In the genomic region with DNA sequence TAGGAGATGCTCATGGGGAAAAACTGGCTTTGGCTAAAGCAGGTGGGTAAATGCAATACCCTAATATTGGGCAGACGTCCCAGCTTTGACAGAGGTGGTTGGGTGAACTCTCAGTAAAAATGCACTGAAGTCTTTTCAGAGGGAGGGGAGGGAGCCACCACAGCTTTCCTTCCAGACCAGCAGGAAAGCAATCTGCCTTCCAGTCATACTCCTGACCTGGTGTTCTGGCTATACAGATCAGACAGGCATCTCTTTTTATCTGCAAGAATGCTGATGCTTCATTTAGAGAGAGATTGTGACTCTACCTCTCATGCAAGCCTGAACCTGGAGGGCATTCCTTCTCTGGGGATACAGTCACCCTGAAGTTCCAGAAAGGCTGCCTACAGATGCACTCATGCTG, we compare ENCODE assay signal across 31 cellular contexts.
"Had no signal": no experiment of that assay in that cellular context is flagged by ENCODE, and none has a peak within 500 bp of the region (broad histone marks: within the 10 kb centered on the region; RNA-seq: fewer than 3 reads in every experiment).

No MANE protein-coding gene starts in this region.

- FAIRE-seq: astrocyte had no signal

- DNase-seq: activated effector memory CD4-positive, alpha-beta T cell treated with anti-CD3 and anti-CD28 coated beads, Interleukin-2, amount 50 U/mL, for 16 hours; activated effector memory CD4-positive, alpha-beta T cell treated with Interleukin-2 at 50 U/mL for 16 hours; activated gamma-delta T cell; activated gamma-delta T cell treated with Interleukin-2 at 50 U/mL for 16 hours; activated naive CD4-positive, alpha-beta T cell; activated naive CD4-positive, alpha-beta T cell treated with anti-CD3 and anti-CD28 coated beads for 36 hours; activated naive CD4-positive, alpha-beta T cell treated with anti-CD3 and anti-CD28 coated beads, Interleukin-2, amount 10 ng/mL, durations not matched to agents 7 days and 5 days; activated naive CD4-positive, alpha-beta T cell treated with anti-CD3 and anti-CD28 coated beads, Interleukin-2, amount 50 U/mL, for 16 hours; activated naive CD4-positive, alpha-beta T cell treated with Interleukin-2 at 50 U/mL for 16 hours; activated naive CD8-positive, alpha-beta T cell treated with anti-CD3 and anti-CD28 coated beads for 36 hours; activated naive CD8-positive, alpha-beta T cell treated with anti-CD3 and anti-CD28 coated beads, Interleukin-2, amount 10 ng/mL, durations not matched to agents 7 days and 5 days; activated naive CD8-positive, alpha-beta T cell treated with anti-CD3 and anti-CD28 coated beads, Interleukin-2, amount 50 U/mL, for 24 hours; activated T-cell treated with anti-CD3 and anti-CD28 coated beads, Interleukin-2, amount 50 U/mL, for 1 hour; activated T-cell treated with anti-CD3 and anti-CD28 coated beads, Interleukin-2, amount 50 U/mL, for 24 hours; activated T-cell treated with anti-CD3 and anti-CD28 coated beads, Interleukin-2, amount 50 U/mL, for 4 hours; activated T-cell treated with anti-CD3 and anti-CD28 coated beads, Interleukin-2, amount 50 U/mL, for 48 hours; activated T-cell treated with anti-CD3 and anti-CD28 coated beads, Interleukin-2, amount 50 U/mL, for 72 hours; adrenal gland; amniotic stem cell; aorta; body of pancreas; brain microvascular endothelial cell; caudate nucleus; central memory CD4-positive, alpha-beta T cell; cerebellar nuclear complex had no signal

- H3K36me3 ChIP-seq: adrenal gland, ascending aorta, brain microvascular endothelial cell, breast epithelium, cardiac muscle cell had no signal

- H3K27ac ChIP-seq: adrenal gland, ascending aorta, body of pancreas, brain microvascular endothelial cell, breast epithelium, cardiac muscle cell had no signal

- H3K27me3 ChIP-seq: adrenal gland, ascending aorta, body of pancreas, brain microvascular endothelial cell, breast epithelium, cardiac muscle cell had no signal

- H3K4me1 ChIP-seq: adrenal gland, ascending aorta, body of pancreas, breast epithelium had no signal

- ATAC-seq: activated naive CD4-positive, alpha-beta T cell treated with anti-CD3 and anti-CD28 coated beads, Interleukin-2, amount 50 U/mL, for 72 hours; activated naive CD8-positive, alpha-beta T cell treated with anti-CD3 and anti-CD28 coated beads, Interleukin-2, amount 50 U/mL, for 24 hours; activated T-cell treated with anti-CD3 and anti-CD28 coated beads, Interleukin-2, amount 50 U/mL, for 4 hours; activated T-cell treated with anti-CD3 and anti-CD28 coated beads, Interleukin-2, amount 50 U/mL, for 72 hours; activated T-helper 17 cell treated with anti-CD3 and anti-CD28 coated beads, Interleukin-2, amount 50 U/mL, for 72 hours; body of pancreas had no signal

- H3K4me3 ChIP-seq: adrenal gland, ascending aorta, body of pancreas, breast epithelium, cardiac muscle cell had no signal

- H3K9me3 ChIP-seq: adrenal gland had no signal
